In the genomic region with DNA sequence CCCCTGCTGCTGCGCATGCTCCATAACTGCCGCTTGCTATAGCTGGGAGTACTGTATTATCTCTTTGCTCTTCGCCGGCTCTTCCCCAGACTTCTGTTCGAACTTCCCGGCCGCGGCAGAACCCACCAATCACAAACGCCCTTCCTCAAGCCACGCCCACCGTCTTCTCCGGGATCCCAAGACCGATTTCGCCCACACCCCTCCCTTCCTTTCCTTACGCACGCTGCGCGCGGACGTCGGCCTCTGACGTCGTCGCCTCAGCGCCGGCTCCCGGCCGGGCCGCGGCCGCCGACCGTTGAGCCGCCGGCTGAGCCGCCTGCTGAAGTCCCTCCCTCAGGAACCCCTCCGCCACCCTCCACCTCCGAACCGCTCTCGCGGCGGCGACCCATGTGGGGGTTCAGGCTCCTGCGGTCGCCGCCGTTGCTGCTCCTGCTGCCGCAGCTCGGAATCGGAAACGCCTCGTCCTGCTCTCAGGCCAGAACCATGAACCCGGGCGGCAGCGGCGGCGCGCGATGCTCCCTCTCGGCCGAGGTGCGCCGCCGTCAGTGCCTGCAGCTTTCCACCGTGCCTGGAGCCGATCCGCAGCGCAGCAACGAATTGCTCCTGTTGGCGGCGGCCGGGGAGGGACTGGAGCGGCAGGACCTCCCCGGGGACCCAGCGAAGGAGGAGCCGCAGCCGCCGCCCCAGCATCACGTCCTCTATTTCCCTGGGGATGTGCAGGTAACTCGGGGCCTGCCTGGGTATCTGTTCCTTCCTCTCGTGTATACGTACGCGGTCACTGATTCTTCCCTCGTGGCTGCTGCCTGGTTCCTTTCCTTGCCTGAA, we compare ENCODE assay signal across 1 cellular context.
TF ChIP-seq lines count a peak whose summit lies in the region.

A gene with protein sequence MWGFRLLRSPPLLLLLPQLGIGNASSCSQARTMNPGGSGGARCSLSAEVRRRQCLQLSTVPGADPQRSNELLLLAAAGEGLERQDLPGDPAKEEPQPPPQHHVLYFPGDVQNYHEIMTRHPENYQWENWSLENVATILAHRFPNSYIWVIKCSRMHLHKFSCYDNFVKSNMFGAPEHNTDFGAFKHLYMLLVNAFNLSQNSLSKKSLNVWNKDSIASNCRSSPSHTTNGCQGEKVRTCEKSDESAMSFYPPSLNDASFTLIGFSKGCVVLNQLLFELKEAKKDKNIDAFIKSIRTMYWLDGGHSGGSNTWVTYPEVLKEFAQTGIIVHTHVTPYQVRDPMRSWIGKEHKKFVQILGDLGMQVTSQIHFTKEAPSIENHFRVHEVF (plus strand): TSS at position 242 of the 825 bp plus-strand sequence. CDS start 146 bp downstream, at position 388.

TF ChIP-seq in GM12878, 131 proteins besides CTCF, POLR2A, EP300 and RAD21 (continued from another document and continues in another):
- peak; percentile 71 for TF ChIP-seq POLR2AphosphoS5 (IDR thresholded peaks at IDR 0.05; ENCODE audit: low read length)
- TF ChIP-seq ZNF384 (IDR thresholded peaks at IDR 0.05; ENCODE audit: borderline replicate concordance, low read depth, low read length) = no peak
- TF ChIP-seq NBN (IDR thresholded peaks at IDR 0.05) = 0 out of 2 replicates have a peak, but pooled peaks have one; percentile 57
- TF ChIP-seq BMI1 (IDR thresholded peaks at IDR 0.05; ENCODE audit: borderline replicate concordance) = no peak
- no peak for TF ChIP-seq SMAD1 (IDR thresholded peaks at IDR 0.05; ENCODE audit: low read depth, partially characterized antibody)
- peak; percentile 65; the same call in 1 of the 2 replicates for TF ChIP-seq FOXM1 (IDR thresholded peaks at IDR 0.05; ENCODE audit: low read depth, low read length)
- TF ChIP-seq, protein P1, sequence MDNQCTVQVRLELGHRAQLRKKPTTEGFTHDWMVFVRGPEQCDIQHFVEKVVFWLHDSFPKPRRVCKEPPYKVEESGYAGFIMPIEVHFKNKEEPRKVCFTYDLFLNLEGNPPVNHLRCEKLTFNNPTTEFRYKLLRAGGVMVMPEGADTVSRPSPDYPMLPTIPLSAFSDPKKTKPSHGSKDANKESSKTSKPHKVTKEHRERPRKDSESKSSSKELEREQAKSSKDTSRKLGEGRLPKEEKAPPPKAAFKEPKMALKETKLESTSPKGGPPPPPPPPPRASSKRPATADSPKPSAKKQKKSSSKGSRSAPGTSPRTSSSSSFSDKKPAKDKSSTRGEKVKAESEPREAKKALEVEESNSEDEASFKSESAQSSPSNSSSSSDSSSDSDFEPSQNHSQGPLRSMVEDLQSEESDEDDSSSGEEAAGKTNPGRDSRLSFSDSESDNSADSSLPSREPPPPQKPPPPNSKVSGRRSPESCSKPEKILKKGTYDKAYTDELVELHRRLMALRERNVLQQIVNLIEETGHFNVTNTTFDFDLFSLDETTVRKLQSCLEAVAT (IDR thresholded peaks at IDR 0.05) = no peak
- no peak for TF ChIP-seq FOXK2 (IDR thresholded peaks at IDR 0.05)
- TF ChIP-seq SIN3A (IDR thresholded peaks at IDR 0.05; ENCODE audit: low read depth, low read length) = peak; percentile 99
- TF ChIP-seq SREBF2 (IDR thresholded peaks at IDR 0.05; ENCODE audit: low read length) = no peak
- TF ChIP-seq LARP7 (IDR thresholded peaks at IDR 0.05) = peak; percentile 95
- no peak for TF ChIP-seq ZBTB40 (IDR thresholded peaks at IDR 0.05; ENCODE audit: borderline replicate concordance)
- TF ChIP-seq IRF3 (IDR thresholded peaks at IDR 0.05) = no peak
- 0 out of 3 replicates have a peak, but pooled peaks have one; percentile 10 for TF ChIP-seq POU2F2 (IDR thresholded peaks at IDR 0.05; ENCODE audit: borderline replicate concordance, low read depth, low read length)
- TF ChIP-seq TCF3 (IDR thresholded peaks at IDR 0.05; ENCODE audit: borderline replicate concordance, insufficient read depth, low read depth, low read length) = 0 out of 2 replicates have a peak, but pooled peaks have one; percentile 19
- no peak for TF ChIP-seq MYC (IDR thresholded peaks at IDR 0.05; ENCODE audit: insufficient read depth, insufficient read length, insufficient replicate concordance, low read length, severe bottlenecking)
- no peak for TF ChIP-seq NR2C1 (IDR thresholded peaks at IDR 0.05)
- peak; percentile 58; the same call in 1 of the 2 replicates for TF ChIP-seq BACH1 (IDR thresholded peaks at IDR 0.05; ENCODE audit: borderline replicate concordance)
- no peak for TF ChIP-seq ZSCAN29 (IDR thresholded peaks at IDR 0.05)
- peak; percentile 26 for TF ChIP-seq RUNX3 (IDR thresholded peaks at IDR 0.05; ENCODE audit: low read length)
- TF ChIP-seq RELB (IDR thresholded peaks at IDR 0.05; ENCODE audit: low read depth) = 0 out of 2 replicates have a peak, but pooled peaks have one; percentile 9
- TF ChIP-seq NR2F1 (conservative IDR thresholded peaks at IDR 0.05) = peak; percentile 66; the same call in 1 of the 2 replicates
- peak; percentile 38 for TF ChIP-seq EED (IDR thresholded peaks at IDR 0.05; ENCODE audit: low read depth)
- TF ChIP-seq TAF1 (IDR thresholded peaks at IDR 0.05; ENCODE audit: borderline replicate concordance, low read depth, low read length) = peak; percentile 74
- no peak; the same call in 1 of the 2 replicates for TF ChIP-seq MAX (IDR thresholded peaks at IDR 0.05; ENCODE audit: low read depth, low read length)
- TF ChIP-seq IKZF2 (IDR thresholded peaks at IDR 0.05) = peak; percentile 56 to 80; a peak in 3 of 4 replicates
- TF ChIP-seq KDM1A (IDR thresholded peaks at IDR 0.05; ENCODE audit: borderline replicate concordance) = no peak
- TF ChIP-seq PAX8 (IDR thresholded peaks at IDR 0.05) = no peak
- TF ChIP-seq, protein P2, sequence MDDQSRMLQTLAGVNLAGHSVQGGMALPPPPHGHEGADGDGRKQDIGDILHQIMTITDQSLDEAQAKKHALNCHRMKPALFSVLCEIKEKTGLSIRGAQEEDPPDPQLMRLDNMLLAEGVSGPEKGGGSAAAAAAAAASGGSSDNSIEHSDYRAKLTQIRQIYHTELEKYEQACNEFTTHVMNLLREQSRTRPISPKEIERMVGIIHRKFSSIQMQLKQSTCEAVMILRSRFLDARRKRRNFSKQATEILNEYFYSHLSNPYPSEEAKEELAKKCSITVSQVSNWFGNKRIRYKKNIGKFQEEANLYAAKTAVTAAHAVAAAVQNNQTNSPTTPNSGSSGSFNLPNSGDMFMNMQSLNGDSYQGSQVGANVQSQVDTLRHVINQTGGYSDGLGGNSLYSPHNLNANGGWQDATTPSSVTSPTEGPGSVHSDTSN (IDR thresholded peaks at IDR 0.05; ENCODE audit: insufficient replicate concordance, low read depth, low read length) = peak; percentile 10
- TF ChIP-seq ATF7 (IDR thresholded peaks at IDR 0.05; ENCODE audit: low read depth) = no peak
- peak; percentile 94 for TF ChIP-seq GATAD2B (conservative IDR thresholded peaks at IDR 0.05; ENCODE audit: low read depth)
- peak; percentile 99 for TF ChIP-seq NKRF (conservative IDR thresholded peaks at IDR 0.05)
- TF ChIP-seq SIX5 (IDR thresholded peaks at IDR 0.05; ENCODE audit: low read depth, low read length, severe bottlenecking) = no peak
- no peak for TF ChIP-seq CBX5 (IDR thresholded peaks at IDR 0.05; ENCODE audit: low read depth)
- TF ChIP-seq ZNF217 (IDR thresholded peaks at IDR 0.05) = no peak; the same call in 1 of the 2 replicates
- TF ChIP-seq, protein P3, sequence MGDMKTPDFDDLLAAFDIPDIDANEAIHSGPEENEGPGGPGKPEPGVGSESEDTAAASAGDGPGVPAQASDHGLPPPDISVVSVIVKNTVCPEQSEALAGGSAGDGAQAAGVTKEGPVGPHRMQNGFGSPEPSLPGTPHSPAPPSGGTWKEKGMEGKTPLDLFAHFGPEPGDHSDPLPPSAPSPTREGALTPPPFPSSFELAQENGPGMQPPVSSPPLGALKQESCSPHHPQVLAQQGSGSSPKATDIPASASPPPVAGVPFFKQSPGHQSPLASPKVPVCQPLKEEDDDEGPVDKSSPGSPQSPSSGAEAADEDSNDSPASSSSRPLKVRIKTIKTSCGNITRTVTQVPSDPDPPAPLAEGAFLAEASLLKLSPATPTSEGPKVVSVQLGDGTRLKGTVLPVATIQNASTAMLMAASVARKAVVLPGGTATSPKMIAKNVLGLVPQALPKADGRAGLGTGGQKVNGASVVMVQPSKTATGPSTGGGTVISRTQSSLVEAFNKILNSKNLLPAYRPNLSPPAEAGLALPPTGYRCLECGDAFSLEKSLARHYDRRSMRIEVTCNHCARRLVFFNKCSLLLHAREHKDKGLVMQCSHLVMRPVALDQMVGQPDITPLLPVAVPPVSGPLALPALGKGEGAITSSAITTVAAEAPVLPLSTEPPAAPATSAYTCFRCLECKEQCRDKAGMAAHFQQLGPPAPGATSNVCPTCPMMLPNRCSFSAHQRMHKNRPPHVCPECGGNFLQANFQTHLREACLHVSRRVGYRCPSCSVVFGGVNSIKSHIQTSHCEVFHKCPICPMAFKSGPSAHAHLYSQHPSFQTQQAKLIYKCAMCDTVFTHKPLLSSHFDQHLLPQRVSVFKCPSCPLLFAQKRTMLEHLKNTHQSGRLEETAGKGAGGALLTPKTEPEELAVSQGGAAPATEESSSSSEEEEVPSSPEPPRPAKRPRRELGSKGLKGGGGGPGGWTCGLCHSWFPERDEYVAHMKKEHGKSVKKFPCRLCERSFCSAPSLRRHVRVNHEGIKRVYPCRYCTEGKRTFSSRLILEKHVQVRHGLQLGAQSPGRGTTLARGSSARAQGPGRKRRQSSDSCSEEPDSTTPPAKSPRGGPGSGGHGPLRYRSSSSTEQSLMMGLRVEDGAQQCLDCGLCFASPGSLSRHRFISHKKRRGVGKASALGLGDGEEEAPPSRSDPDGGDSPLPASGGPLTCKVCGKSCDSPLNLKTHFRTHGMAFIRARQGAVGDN (IDR thresholded peaks at IDR 0.05) = peak; percentile 76
- peak; percentile 90 for TF ChIP-seq DPF2 (IDR thresholded peaks at IDR 0.05)
- peak; percentile 28; the same call in 1 of the 2 replicates for TF ChIP-seq SPI1 (IDR thresholded peaks at IDR 0.05; ENCODE audit: borderline replicate concordance, insufficient read depth, low read depth, low read length)
- TF ChIP-seq SMARCA5 (IDR thresholded peaks at IDR 0.05) = peak; percentile 73
- TF ChIP-seq NFXL1 (IDR thresholded peaks at IDR 0.05; ENCODE audit: borderline replicate concordance) = no peak
- TF ChIP-seq KAT2A (conservative IDR thresholded peaks at IDR 0.05; ENCODE audit: control insufficient read depth, low read depth, low read length) = no peak
- TF ChIP-seq MEF2B (IDR thresholded peaks at IDR 0.05; ENCODE audit: partially characterized antibody, poor library complexity, severe bottlenecking) = peak; percentile 95
- TF ChIP-seq IRF4 (IDR thresholded peaks at IDR 0.05; ENCODE audit: low read depth, low read length) = no peak
